In genomic region chr2:28545590-28546195, GRCh38 we compare ENCODE assay signal across 18 cellular contexts. TPM values are rescaled to one million over a fixed set of nuclear protein-coding genes. Genes with fewer than 3 reads are reported as not detected.
DNase-seq lines count a peak whose midpoint lies in the region; ATAC-seq, FAIRE-seq and TF ChIP-seq lines count a peak whose summit lies in the region.
"Had no signal": no experiment of that assay in that cellular context is flagged by ENCODE, and none has a peak within 500 bp of the region (broad histone marks: within the 10 kb centered on the region; RNA-seq: fewer than 3 reads in every experiment).

No MANE protein-coding gene starts in this region.

- H3K27me3 ChIP-seq in esophagus squamous epithelium (no peaks in the 10 kb centered on the region), small intestine (ENCODE audit: control insufficient read depth in 2 of 2, insufficient read depth in 2 of 2, low read length in 2 of 2) (no peaks in the 10 kb centered on the region)
- H3K27me3 ChIP-seq: uterus had no signal

- no peak overlapping the region for H3K4me3 Mint-ChIP-seq in activated CD8-positive, alpha-beta memory T cell treated with anti-CD3 and anti-CD28 coated beads, Interleukin-2, amount 10 ng/mL, durations not matched to agents 7 days and 5 days
- no peak overlapping the region for H3K4me3 Mint-ChIP-seq in activated CD4-positive, alpha-beta memory T cell treated with anti-CD3 and anti-CD28 coated beads for 36 hours
- H3K4me3 Mint-ChIP-seq: naive B cell had no signal

- H3K27ac Mint-ChIP-seq in activated CD8-positive, alpha-beta memory T cell treated with anti-CD3 and anti-CD28 coated beads, Interleukin-2, amount 10 ng/mL, durations not matched to agents 7 days and 5 days, result peak overlapping the region; percentile 84
- peak overlapping the region; percentile 18 for H3K27ac Mint-ChIP-seq in activated CD4-positive, alpha-beta memory T cell treated with anti-CD3 and anti-CD28 coated beads for 36 hours

- peak overlapping the region; percentile 42 to 76 (median 70) for H3K27ac ChIP-seq in esophagus squamous epithelium
- peak overlapping the region; percentile 60 to 79 for H3K27ac ChIP-seq in small intestine (ENCODE audit: low read depth in 1 of 2, low read length in 1 of 2)
- H3K27ac ChIP-seq: A549, uterus, VCaP had no signal

- TF ChIP-seq CTCF in esophagus squamous epithelium (IDR thresholded peaks at IDR 0.05), result no peak

- H3K4me1 ChIP-seq in esophagus squamous epithelium (peaks cover 13 to 37% (median 15%) of the 10 kb centered on the region in 3 donors), small intestine (ENCODE audit: control insufficient read depth in 2 of 2, insufficient read depth in 1 of 2, low read depth in 1 of 2, low read length in 1 of 2) (peaks cover 0 to 18% of the 10 kb centered on the region in 2 donors)
- H3K4me1 ChIP-seq: A549, uterus had no signal

- POLR2A ChIA-PET in activated CD4-positive, alpha-beta memory T cell treated with anti-CD3 and anti-CD28 coated beads for 36 hours (lab: Charles Lee), result no interaction called here

- H3K9me3 ChIP-seq in esophagus squamous epithelium (no peaks in the 10 kb centered on the region), small intestine (ENCODE audit: control insufficient read depth, low read depth) (no peaks in the 10 kb centered on the region)
- H3K9me3 ChIP-seq: A549, uterus had no signal

- peak; percentile 71 for ATAC-seq in activated CD8-positive, alpha-beta memory T cell treated with anti-CD3 and anti-CD28 coated beads, Interleukin-2, amount 10 ng/mL, durations not matched to agents 7 days and 5 days
- ATAC-seq in GM18867 (IDR thresholded peaks at IDR 0.05; ENCODE audit: unreplicated experiment), result no peak
- ATAC-seq in GM19455 (IDR thresholded peaks at IDR 0.05; ENCODE audit: unreplicated experiment), result no peak
- ATAC-seq: A549, Right ventricle myocardium inferior had no signal

- DNase-seq in activated CD8-positive, alpha-beta memory T cell treated with anti-CD3 and anti-CD28 coated beads, Interleukin-2, amount 10 ng/mL, durations not matched to agents 7 days and 5 days, result peak; percentile 90
- no peak for DNase-seq in activated CD8-positive, alpha-beta memory T cell treated with anti-CD3 and anti-CD28 coated beads, Interleukin-2, amount 50 U/mL, for 48 hours
- DNase-seq in activated CD4-positive, alpha-beta memory T cell treated with anti-CD3 and anti-CD28 coated beads for 36 hours, result peak; percentile 65
- DNase-seq in esophagus squamous epithelium (lab: John Stamatoyannopoulos, UW) (no peak), small intestine (peak; percentile 34)
- DNase-seq in stimulated activated CD4-positive, alpha-beta T cell treated with anti-CD3 and anti-CD28 coated beads, Interleukin-1b, Interleukin-23, amount 100 ng/mL, for 48 hours, result no peak
- DNase-seq: activated gamma-delta T cell treated with Interleukin-2 at 50 U/mL for 16 hours, GOT3, naive B cell, NCI-H1092, NCI-H446 treated with DMSO at 0.1 percent for 48 hours, uterus had no signal

- H3K36me3 ChIP-seq in esophagus squamous epithelium (no peaks in the 10 kb centered on the region), small intestine (ENCODE audit: control insufficient read depth in 2 of 2, insufficient read depth in 2 of 2, low read length in 2 of 2) (no peaks in the 10 kb centered on the region)
- H3K36me3 ChIP-seq: uterus had no signal

- no peaks in the 10 kb centered on the region for H3K27me3 Mint-ChIP-seq in activated CD8-positive, alpha-beta memory T cell treated with anti-CD3 and anti-CD28 coated beads, Interleukin-2, amount 10 ng/mL, durations not matched to agents 7 days and 5 days
- H3K27me3 Mint-ChIP-seq in activated CD4-positive, alpha-beta memory T cell treated with anti-CD3 and anti-CD28 coated beads for 36 hours, result no peaks in the 10 kb centered on the region

- no peak for FAIRE-seq in small intestine (lab: Jason Lieb, UNC)
- FAIRE-seq: A549, GM12891 had no signal

- CTCF ChIA-PET in activated CD8-positive, alpha-beta memory T cell treated with anti-CD3 and anti-CD28 coated beads, Interleukin-2, amount 10 ng/mL, durations not matched to agents 7 days and 5 days (lab: Charles Lee), result interaction anchor here (0.6 to 1.6 kb wide), 4 partner anchors 10 to 265 kb away, joined by 3 to 5 read pairs (median 4); no protein-coding TSS in a partner anchor
- CTCF ChIA-PET in activated CD4-positive, alpha-beta memory T cell treated with anti-CD3 and anti-CD28 coated beads for 36 hours (lab: Charles Lee), result interaction anchor here (0.6 to 1.1 kb wide), 2 partner anchors 21 kb away, joined by 3 read pairs; no protein-coding TSS in a partner anchor

- H3K4me1 Mint-ChIP-seq in activated CD8-positive, alpha-beta memory T cell treated with anti-CD3 and anti-CD28 coated beads, Interleukin-2, amount 10 ng/mL, durations not matched to agents 7 days and 5 days, result peaks cover 66% of the 10 kb centered on the region
- peaks cover 33% of the 10 kb centered on the region for H3K4me1 Mint-ChIP-seq in activated CD4-positive, alpha-beta memory T cell treated with anti-CD3 and anti-CD28 coated beads for 36 hours (ENCODE audit: low read depth)
- H3K4me1 Mint-ChIP-seq: naive B cell had no signal

- H3K36me3 Mint-ChIP-seq in activated CD8-positive, alpha-beta memory T cell treated with anti-CD3 and anti-CD28 coated beads, Interleukin-2, amount 10 ng/mL, durations not matched to agents 7 days and 5 days, result peaks cover 2% of the 10 kb centered on the region
- H3K36me3 Mint-ChIP-seq in activated CD4-positive, alpha-beta memory T cell treated with anti-CD3 and anti-CD28 coated beads for 36 hours, result no peaks in the 10 kb centered on the region
- H3K36me3 Mint-ChIP-seq: naive B cell had no signal

- no peak for TF ChIP-seq POLR2A in esophagus squamous epithelium (IDR thresholded peaks at IDR 0.05)

- intact Hi-C loops in activated CD4-positive, alpha-beta memory T cell treated with anti-CD3 and anti-CD28 coated beads for 36 hours (cut with micrococcal nuclease), result loop anchor here (2.0 kb wide), 1 partner anchor 37 kb away; no protein-coding TSS in a partner anchor
- intact Hi-C loops in esophagus squamous epithelium (cut with DNase I), result no loop called here

- H3K4me3 ChIP-seq in esophagus squamous epithelium (peak overlapping the region in 2 of 4 donors; percentile 10 to 31), small intestine (ENCODE audit: low read depth in 1 of 2, low read length in 2 of 2) (peak overlapping the region in 1 of 2 donors; percentile 2)
- H3K4me3 ChIP-seq: A549, uterus had no signal

- 20 to 40% methylated on average over 1 to 6 of the region's 9 CpGs for WGBS in esophagus squamous epithelium, 2 donors
- 45 to 71% (median 48%) methylated on average over 9 of the region's 9 CpGs for WGBS in small intestine, 3 donors

- no peaks in the 10 kb centered on the region for H3K9me3 Mint-ChIP-seq in activated CD8-positive, alpha-beta memory T cell treated with anti-CD3 and anti-CD28 coated beads, Interleukin-2, amount 10 ng/mL, durations not matched to agents 7 days and 5 days (ENCODE audit: low read depth)
- H3K9me3 Mint-ChIP-seq in activated CD4-positive, alpha-beta memory T cell treated with anti-CD3 and anti-CD28 coated beads for 36 hours, result no peaks in the 10 kb centered on the region
- H3K9me3 Mint-ChIP-seq: naive B cell had no signal

RNA-seq across cellular contexts. Expression of gene PLB1, which starts 49.8 kb away (rescaled TPM):
- 1 to 10 TPM in 1 of 2 experiments, under 1 TPM in 1; 0.67 to 1.2 TPM for total RNA-seq in activated CD8-positive, alpha-beta memory T cell treated with anti-CD3 and anti-CD28 coated beads, Interleukin-2, amount 10 ng/mL, durations not matched to agents 7 days and 5 days
- total RNA-seq in activated CD4-positive, alpha-beta memory T cell treated with anti-CD3 and anti-CD28 coated beads for 36 hours, result under 1 TPM; 0.64 to 0.85 TPM
- 1 to 10 TPM; 1.1 to 6.5 (median 2.3) TPM for total RNA-seq in esophagus squamous epithelium
- 1 to 10 TPM in 1 of 3 donors, under 1 TPM in 2; 0.45 to 1.3 (median 0.81) TPM for polyA plus RNA-seq in small intestine

Comparison
In these comparisons a context has a peak if more than half of its experiments do, and no peak if none do; other contexts are left out.
1. DNase-seq: peak in activated CD8-positive, alpha-beta memory T cell treated with anti-CD3 and anti-CD28 coated beads, Interleukin-2, amount 10 ng/mL, durations not matched to agents 7 days and 5 days (single experiment), activated CD4-positive, alpha-beta memory T cell treated with anti-CD3 and anti-CD28 coated beads for 36 hours (single experiment) and small intestine (single experiment); none in activated CD8-positive, alpha-beta memory T cell treated with anti-CD3 and anti-CD28 coated beads, Interleukin-2, amount 50 U/mL, for 48 hours (single experiment), esophagus squamous epithelium (single experiment) and stimulated activated CD4-positive, alpha-beta T cell treated with anti-CD3 and anti-CD28 coated beads, Interleukin-1b, Interleukin-23, amount 100 ng/mL, for 48 hours (single experiment).